Comparison of ENCODE assay signal across 9 cellular contexts in genomic region chr14:54642950-54643695, GRCh38.
DNase-seq lines count a peak whose midpoint lies in the region; ATAC-seq, FAIRE-seq and TF ChIP-seq lines count a peak whose summit lies in the region.
"Had no signal": no experiment of that assay in that cellular context is flagged by ENCODE, and none has a peak within 500 bp of the region (broad histone marks: within the 10 kb centered on the region; RNA-seq: fewer than 3 reads in every experiment).

No MANE protein-coding gene starts in this region.

- H3K4ac ChIP-seq in mesendoderm (ENCODE audit: low read depth, low read length) = no peak overlapping the region

- intact Hi-C loops in CD14-positive monocyte (cut with micrococcal nuclease) (no loop called here), prostate gland (cut with DNase I) (loop anchor here (5.0 kb wide), 1 partner anchor 34 kb away; no protein-coding TSS in a partner anchor)

- POLR2A ChIA-PET in HEK293 (lab: Yijun Ruan, JAX) = no interaction called here

- H3K27ac ChIP-seq in HEK293 (ENCODE audit: extremely low read depth, low read depth, low read length) (no peak overlapping the region), mesendoderm (ENCODE audit: low read depth, low read length) (no peak overlapping the region), prostate gland (no peak overlapping the region)
- H3K27ac ChIP-seq: PC-9 had no signal

- H3K27ac Mint-ChIP-seq in CD14-positive monocyte = no peak overlapping the region

- in situ Hi-C loops in astrocyte of the cerebellum (cut with HindIII; ENCODE audit: low sequenced_read_pairs) = loop anchor here (5.0 kb wide), 1 partner anchor 51 kb away; no protein-coding TSS in a partner anchor

- H3K56ac ChIP-seq in mesendoderm (ENCODE audit: low read length) = no peak overlapping the region

- H3K36me3 Mint-ChIP-seq in CD14-positive monocyte = no peaks in the 10 kb centered on the region

- peak; percentile 34 for TF ChIP-seq CTCF in CD14-positive monocyte (IDR thresholded peaks at IDR 0.05)
- no peak for TF ChIP-seq CTCF in HEK293 (tag by site-specific recombination; IDR thresholded peaks at IDR 0.05)
- peak; percentile 44 for TF ChIP-seq CTCF in astrocyte of the cerebellum (IDR thresholded peaks at IDR 0.05; ENCODE audit: low read depth, low read length, missing control alignments)
- no peak for TF ChIP-seq CTCF in prostate gland (IDR thresholded peaks at IDR 0.05)

- peaks cover 2% of the 10 kb centered on the region for H3K79me1 ChIP-seq in mesendoderm (ENCODE audit: low read length)

- H3K4me2 ChIP-seq in mesendoderm (ENCODE audit: low read length) = no peak overlapping the region
- H3K4me2 ChIP-seq: PC-9 had no signal

- H4K5ac ChIP-seq in mesendoderm (ENCODE audit: low read length) = no peak overlapping the region

- no peaks in the 10 kb centered on the region for H3K4me1 ChIP-seq in HEK293 (ENCODE audit: control insufficient read depth, insufficient read depth, low read length)
- peaks cover 6% of the 10 kb centered on the region for H3K4me1 ChIP-seq in mesendoderm (ENCODE audit: control insufficient read depth, low read depth, low read length)
- no peaks in the 10 kb centered on the region for H3K4me1 ChIP-seq in prostate gland (replicated peaks)

- no peak overlapping the region for H4K8ac ChIP-seq in mesendoderm (ENCODE audit: low read depth, low read length)

- ATAC-seq in GM21360 (IDR thresholded peaks at IDR 0.05; ENCODE audit: unreplicated experiment) (no peak), HG03175 (IDR thresholded peaks at IDR 0.05; ENCODE audit: unreplicated experiment) (no peak)

- CTCF ChIA-PET in HEK293 (lab: Yijun Ruan, JAX) = interaction anchor here (0.6 to 1.5 kb wide), 11 partner anchors 9 to 969 kb away, joined by 3 to 10 read pairs (median 3); partner anchors contain the start of gene SAMD4A

- H3K9me3 ChIP-seq in HEK293 (ENCODE audit: control insufficient read depth, insufficient read depth, low read depth, low read length) (no peaks in the 10 kb centered on the region), prostate gland (no peaks in the 10 kb centered on the region)

- no peak overlapping the region for H3K23ac ChIP-seq in mesendoderm (ENCODE audit: low read length)

- FAIRE-seq in H54 (lab: Jason Lieb, UNC) = no peak

- no peak overlapping the region for H2BK120ac ChIP-seq in mesendoderm (ENCODE audit: low read depth, low read length)

- no peak for TF ChIP-seq POLR2A in H54 (IDR thresholded peaks at IDR 0.05; ENCODE audit: low read depth, low read length)
- no peak for TF ChIP-seq POLR2A in prostate gland (IDR thresholded peaks at IDR 0.05)

- H2AK5ac ChIP-seq in mesendoderm (ENCODE audit: low read length) = no peak overlapping the region

- H3K9ac ChIP-seq in mesendoderm (ENCODE audit: low read length) = no peak overlapping the region

- H2BK15ac ChIP-seq in mesendoderm (replicated peaks; ENCODE audit: low read depth) = no peak overlapping the region

- peaks cover 0 to 7% (median 3%) of the 10 kb centered on the region in 3 donors for H3K27me3 Mint-ChIP-seq in CD14-positive monocyte (ENCODE audit: low read depth in 3 of 3)

- H2BK5ac ChIP-seq in mesendoderm (ENCODE audit: low read length) = no peak overlapping the region

- H3K27me3 ChIP-seq in mesendoderm (ENCODE audit: insufficient read depth, low read length, poor library complexity) (no peaks in the 10 kb centered on the region), prostate gland (replicated peaks; ENCODE audit: insufficient read depth) (no peaks in the 10 kb centered on the region)

- H3K79me2 ChIP-seq in mesendoderm (ENCODE audit: control insufficient read depth, insufficient read depth, low read length) = peaks cover 2% of the 10 kb centered on the region

- H3K4me3 ChIP-seq in HEK293 (ENCODE audit: low read depth, low read length) = no peak overlapping the region
- H3K4me3 ChIP-seq in astrocyte of the cerebellum (ENCODE audit: low read depth, low read length) = no peak overlapping the region
- no peak overlapping the region for H3K4me3 ChIP-seq in mesendoderm (ENCODE audit: low read length)
- no peak overlapping the region for H3K4me3 ChIP-seq in prostate gland
- H3K4me3 ChIP-seq: PC-9 had no signal

- H3K4me1 Mint-ChIP-seq in CD14-positive monocyte = no peaks in the 10 kb centered on the region

- no CpG with 5 or more reads among the region's 7 CpGs for WGBS in mesendoderm (ENCODE audit: extremely low coverage, insufficient coverage, low lambda C conversion rate)
- WGBS in prostate gland = 50% methylated on average over 7 of the region's 7 CpGs

- H3K18ac ChIP-seq in mesendoderm (ENCODE audit: low read length) = no peak overlapping the region

- no peak overlapping the region for H3K4me3 Mint-ChIP-seq in CD14-positive monocyte

- no peak for DNase-seq in CD14-positive monocyte (ENCODE audit: low spot score)
- DNase-seq in astrocyte of the cerebellum (ENCODE audit: low read depth) = no peak
- DNase-seq in mesendoderm = peak; percentile 59
- no peak for DNase-seq in H54 (ENCODE audit: insufficient read length, low spot score)
- DNase-seq in prostate gland (ENCODE audit: low spot score) = no peak
- DNase-seq: PC-9 had no signal

- H3K36me3 ChIP-seq in HEK293 (ENCODE audit: control insufficient read depth in 2 of 2, insufficient read depth in 1 of 2, low read length in 2 of 2) (no peaks in the 10 kb centered on the region), mesendoderm (ENCODE audit: control insufficient read depth, insufficient read depth, low read length) (no peaks in the 10 kb centered on the region), prostate gland (no peaks in the 10 kb centered on the region)

- no peaks in the 10 kb centered on the region for H3K9me3 Mint-ChIP-seq in CD14-positive monocyte

TF ChIP-seq in HEK293, 187 proteins besides CTCF, POLR2A, EP300 and RAD21:
- TF ChIP-seq ZNF354C (tag by site-specific recombination; IDR thresholded peaks at IDR 0.05; ENCODE audit: borderline replicate concordance, low read depth) = no peak
- no peak for TF ChIP-seq ZNF585B (tag by site-specific recombination; IDR thresholded peaks at IDR 0.05)
- TF ChIP-seq YY1 (tag by site-specific recombination; IDR thresholded peaks at IDR 0.05) = no peak
- TF ChIP-seq ZNF654 (tag by site-specific recombination; IDR thresholded peaks at IDR 0.05; ENCODE audit: low read depth) = 0 out of 2 replicates have a peak, but pooled peaks have one; percentile 15
- TF ChIP-seq HIC1 (tag by site-specific recombination; IDR thresholded peaks at IDR 0.05) = no peak

Comparison
In these comparisons a context has a peak if more than half of its experiments do, and no peak if none do; other contexts are left out.
1. CTCF ChIP-seq: peak in CD14-positive monocyte (single experiment) and astrocyte of the cerebellum (single experiment); none in HEK293 (single experiment) and prostate gland (0 of 4).